In the genomic region with DNA sequence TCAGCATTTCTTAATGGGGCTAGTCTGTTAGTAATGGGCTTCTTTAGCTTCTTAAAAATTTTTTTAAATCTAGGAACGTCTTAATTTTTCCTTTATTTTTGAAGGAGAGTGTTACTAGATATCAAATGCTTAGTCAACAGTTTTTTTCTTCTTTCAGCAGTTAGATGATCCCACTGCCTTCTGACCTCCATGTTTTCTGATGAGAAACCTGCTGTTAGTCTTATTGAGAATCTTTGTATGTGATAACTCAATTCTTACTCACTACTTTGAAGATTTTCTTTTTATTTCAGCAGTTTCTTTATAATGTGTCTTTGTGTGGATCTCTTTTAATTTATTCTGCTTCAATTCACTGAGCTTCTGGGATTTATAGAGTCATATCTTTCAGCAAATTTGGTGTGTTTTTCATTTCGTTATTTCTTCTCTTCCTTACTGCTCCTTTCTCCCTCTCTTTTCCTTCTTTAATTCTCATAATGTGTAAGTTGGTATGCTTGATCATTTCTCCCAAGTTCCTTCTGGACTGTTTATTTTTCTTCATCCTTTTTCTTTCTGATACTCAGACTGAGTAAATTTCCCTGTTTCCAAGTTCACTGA, we compare ENCODE assay signal across 26 cellular contexts.
"Had no signal": no experiment of that assay in that cellular context is flagged by ENCODE, and none has a peak within 500 bp of the region (broad histone marks: within the 10 kb centered on the region; RNA-seq: fewer than 3 reads in every experiment).

No MANE protein-coding gene starts in this region.

- DNase-seq: immature natural killer cell; kidney; left colon; left lung; lower lobe of right lung; mammary epithelial cell; mesenchymal stem cell; naive thymus-derived CD8-positive, alpha-beta T cell; nucleus accumbens; pancreas; posterior cingulate gyrus; retina; right cardiac atrium; sigmoid colon; small intestine; spleen; stimulated activated CD4-positive, alpha-beta T cell treated with anti-CD3 and anti-CD28 coated beads, Interleukin-4, amount 100 ng/mL, for 4 hours; stimulated activated CD8-positive, alpha-beta memory T cell treated with anti-CD3 and anti-CD28 coated beads, Interleukin-4, amount 100 ng/mL, for 48 hours; stimulated activated naive CD4-positive, alpha-beta T cell treated with Interleukin-2 at 50 U/mL for 16 hours; stimulated activated naive CD8-positive, alpha-beta T cell treated with anti-CD3 and anti-CD28 coated beads, Interleukin-15, amount 100 ng/mL, for 72 hours; substantia nigra; uterus had no signal

- H3K27me3 ChIP-seq: left lung, pancreas, sigmoid colon, spleen, tibial nerve, uterus had no signal

- H3K9me3 ChIP-seq: pancreas, prostate gland, uterus had no signal

- H3K4me3 ChIP-seq: left lung, lower lobe of right lung, pancreas, prostate gland, sigmoid colon, spleen, tibial nerve, uterus had no signal

- H3K27ac ChIP-seq: left lung, lower lobe of right lung, pancreas, prostate gland, sigmoid colon, spleen, tibial nerve, uterus had no signal

- H3K4me1 ChIP-seq: left lung, lower lobe of right lung, pancreas, prostate gland, sigmoid colon, spleen, tibial nerve, uterus had no signal

- H3K36me3 ChIP-seq: left lung, lower lobe of right lung, prostate gland, sigmoid colon, spleen, tibial nerve, uterus had no signal

- FAIRE-seq: islet of Langerhans, kidney, pancreas, small intestine had no signal

- ATAC-seq: left colon; left lung; lower lobe of right lung; naive thymus-derived CD8-positive, alpha-beta T cell; pancreas; right cardiac atrium; stimulated activated memory B cell treated with anti-CD40 and anti-IgM and Interleukin-4, amounts not matched to agents 10 μg/mL and 1 μg/mL and 100 μg/mL, for 72 hours; stimulated activated naive CD8-positive, alpha-beta T cell treated with anti-CD3 and anti-CD28 coated beads, Interleukin-15, amount 100 ng/mL, for 72 hours had no signal
